In genomic region chr14:101761032-101761880, GRCh38 we compare ENCODE assay signal across 8 cellular contexts. TPM values are rescaled to one million over a fixed set of nuclear protein-coding genes. Genes with fewer than 3 reads are reported as not detected.
DNase-seq lines count a peak whose midpoint lies in the region; FAIRE-seq and TF ChIP-seq lines count a peak whose summit lies in the region.

Gene PPP2R5C, plus strand, starts transcription at chr14:101761709. Its CDS starts 185 bp downstream, at chr14:101761894.

- no peak for FAIRE-seq in H54 (lab: Jason Lieb, UNC)

- no peaks in the 10 kb centered on the region for H3K79me2 ChIP-seq in Loucy (ENCODE audit: insufficient read depth, low read length)

- peaks cover 6% of the 10 kb centered on the region for H3K4me1 ChIP-seq in Loucy (ENCODE audit: insufficient read depth, low read length, poor library complexity, severe bottlenecking)
- peaks cover 9% of the 10 kb centered on the region for H3K4me1 ChIP-seq in SJSA1 (replicated peaks)
- peaks cover 9% of the 10 kb centered on the region for H3K4me1 ChIP-seq in neuron (ENCODE audit: insufficient read depth, low read length)
- peaks cover 13% of the 10 kb centered on the region for H3K4me1 ChIP-seq in stomach smooth muscle (ENCODE audit: control insufficient read depth, insufficient read depth, low read length)

- H3K27ac ChIP-seq in SJSA1 (peak within 1 kb of the TSS; percentile 51; the same call in 1 of the 2 replicates), stomach smooth muscle (ENCODE audit: low read length) (peak within 1 kb of the TSS; percentile 70)

- H3K36me3 ChIP-seq in Loucy (ENCODE audit: insufficient read depth, low read length) (no peaks in the 10 kb centered on the region), SJSA1 (no peaks in the 10 kb centered on the region), neuron (ENCODE audit: insufficient read depth, low read length) (peaks cover 16% of the 10 kb centered on the region), stomach smooth muscle (ENCODE audit: control insufficient read depth in 2 of 2, insufficient read depth in 2 of 2, low read length in 2 of 2) (peaks cover 0 to 7% of the 10 kb centered on the region in 2 donors)

- H4K20me1 ChIP-seq in Loucy (ENCODE audit: insufficient read depth, low read length, poor library complexity, severe bottlenecking) = no peaks in the 10 kb centered on the region

- H3K9me2 ChIP-seq in Loucy (replicated peaks; ENCODE audit: low read depth, low read length) = no peaks in the 10 kb centered on the region

- no peaks in the 10 kb centered on the region for H3F3A ChIP-seq in Loucy (ENCODE audit: low read depth)

- peak; percentile 72 for TF ChIP-seq POLR2A in H54 (IDR thresholded peaks at IDR 0.05; ENCODE audit: low read depth, low read length)

- H3K9me3 ChIP-seq in Loucy (ENCODE audit: insufficient read depth, low read depth, low read length) (no peaks in the 10 kb centered on the region), SJSA1 (replicated peaks) (no peaks in the 10 kb centered on the region), neuron (ENCODE audit: low read length) (no peaks in the 10 kb centered on the region), stomach smooth muscle (ENCODE audit: control insufficient read depth in 2 of 2, low read length in 2 of 2) (no peaks in the 10 kb centered on the region)

- peak within 1 kb of the TSS; percentile 99 for H2AFZ ChIP-seq in Loucy (ENCODE audit: low read length)
- H2AFZ ChIP-seq in neuron (ENCODE audit: low read depth, low read length) = peak within 1 kb of the TSS; percentile 81

- H3K4me2 ChIP-seq in Loucy (ENCODE audit: low read depth, low read length, poor library complexity, severe bottlenecking) = peak within 1 kb of the TSS; percentile 92

- H3K9ac ChIP-seq in Loucy (ENCODE audit: low read depth, low read length, poor library complexity, severe bottlenecking) = peak within 1 kb of the TSS; percentile 43
- peak within 1 kb of the TSS; percentile 62 to 69 for H3K9ac ChIP-seq in stomach smooth muscle (ENCODE audit: low read length in 2 of 2)

- TF ChIP-seq CTCF in Loucy (conservative IDR thresholded peaks at IDR 0.05; ENCODE audit: low read length) (no peak), foreskin fibroblast (IDR thresholded peaks at IDR 0.05; ENCODE audit: low read depth, low read length) (no peak)

- H3K27me3 ChIP-seq in Loucy (ENCODE audit: insufficient read depth, low read length, poor library complexity, severe bottlenecking) = peaks cover 11% of the 10 kb centered on the region
- H3K27me3 ChIP-seq in SJSA1 (replicated peaks) = peaks cover 24% of the 10 kb centered on the region
- peaks cover 3% of the 10 kb centered on the region for H3K27me3 ChIP-seq in neuron (ENCODE audit: insufficient read depth, low read length)
- H3K27me3 ChIP-seq in stomach smooth muscle (ENCODE audit: control insufficient read depth in 1 of 2, insufficient read depth in 2 of 2, low read length in 2 of 2) = no peaks in the 10 kb centered on the region

- H3K4me3 ChIP-seq in Loucy (ENCODE audit: low read length, poor library complexity, severe bottlenecking) (peak within 1 kb of the TSS; percentile 94), SJSA1 (peak within 1 kb of the TSS; percentile 88), foreskin fibroblast (ENCODE audit: low read depth in 1 of 2, low read length in 2 of 2) (peak within 1 kb of the TSS; percentile 86 to 97), neuron (ENCODE audit: low read length) (peak within 1 kb of the TSS; percentile 79), stomach smooth muscle (ENCODE audit: low read length in 2 of 2) (peak within 1 kb of the TSS; percentile 96 to 98)

- DNase-seq in EL (peak; percentile 88), H54 (ENCODE audit: insufficient read length, low spot score) (peak; percentile 96), SJSA1 (ENCODE audit: low read depth in 1 of 2, low spot score in 2 of 2) (peak; percentile 78 to 91), foreskin fibroblast (peak; percentile 84 to 94)
- DNase-seq in activated gamma-delta T cell treated with anti-CD3 and anti-CD28 coated beads, Interleukin-2, amount 50 U/mL, for 16 hours (ENCODE audit: low read depth) = peak; percentile 78

RNA-seq across cellular contexts. Expression of gene PPP2R5C, which starts in this region (rescaled TPM):
- 81.1 and 99.1 TPM in 2 replicates for total RNA-seq in SJSA1 (2014; rRNA removed; shearing (Covaris generic))

Comparison
In these comparisons a context has a peak if more than half of its experiments do, and no peak if none do; other contexts are left out.
1. Peak in every context shown above with its lines: DNase-seq, H3K4me3 ChIP-seq and H3K27ac ChIP-seq.